15 cellular contexts compared by ENCODE assay signal in genomic region chr5:133387091-133387490, GRCh38.
DNase-seq lines count a peak whose midpoint lies in the region; ATAC-seq and TF ChIP-seq lines count a peak whose summit lies in the region.
"Had no signal": no experiment of that assay in that cellular context is flagged by ENCODE, and none has a peak within 500 bp of the region (broad histone marks: within the 10 kb centered on the region; RNA-seq: fewer than 3 reads in every experiment).

No MANE protein-coding gene starts in this region.

- H3K27ac Mint-ChIP-seq in activated naive CD4-positive, alpha-beta T cell treated with anti-CD3 and anti-CD28 coated beads, Interleukin-2, amount 10 ng/mL, durations not matched to agents 7 days and 5 days = no peak overlapping the region
- H3K27ac Mint-ChIP-seq in endodermal cell = no peak overlapping the region
- H3K27ac Mint-ChIP-seq: CD14-positive monocyte had no signal

- H3K4me1 ChIP-seq in endodermal cell (ENCODE audit: control insufficient read depth, insufficient read depth, low read length) (no peaks in the 10 kb centered on the region), sigmoid colon (no peaks in the 10 kb centered on the region)

- H3K36me3 Mint-ChIP-seq in activated naive CD4-positive, alpha-beta T cell treated with anti-CD3 and anti-CD28 coated beads, Interleukin-2, amount 10 ng/mL, durations not matched to agents 7 days and 5 days = no peaks in the 10 kb centered on the region
- no peaks in the 10 kb centered on the region for H3K36me3 Mint-ChIP-seq in endodermal cell (ENCODE audit: low read depth)
- H3K36me3 Mint-ChIP-seq: CD14-positive monocyte had no signal

- H3K4me3 ChIP-seq in endodermal cell (ENCODE audit: low read length) (no peak overlapping the region), sigmoid colon (no peak overlapping the region)

- H3K9me3 Mint-ChIP-seq in activated naive CD4-positive, alpha-beta T cell treated with anti-CD3 and anti-CD28 coated beads, Interleukin-2, amount 10 ng/mL, durations not matched to agents 7 days and 5 days = no peaks in the 10 kb centered on the region
- no peaks in the 10 kb centered on the region for H3K9me3 Mint-ChIP-seq in endodermal cell
- H3K9me3 Mint-ChIP-seq: CD14-positive monocyte had no signal

- intact Hi-C loops in sigmoid colon (cut with DNase I) = no loop called here
- intact Hi-C loops in Right ventricle myocardium inferior (cut with DNase I) = no loop called here

- TF ChIP-seq EP300 in sigmoid colon (IDR thresholded peaks at IDR 0.05) = no peak

- no peak for ATAC-seq in Right ventricle myocardium inferior

- in situ Hi-C loops in ACHN (cut with HindIII; ENCODE audit: low pct_ligation_motif_present, low pct_unique_long_range_greater_than_20kb, low sequenced_read_pairs) = no loop called here

- peak; percentile 7 for DNase-seq in activated naive CD4-positive, alpha-beta T cell treated with anti-CD3 and anti-CD28 coated beads, Interleukin-2, amount 10 ng/mL, durations not matched to agents 7 days and 5 days
- no peak for DNase-seq in activated naive CD4-positive, alpha-beta T cell (lab: John Stamatoyannopoulos, UW)
- peak; percentile 27 for DNase-seq in endodermal cell
- DNase-seq in sigmoid colon = peak; percentile 25
- no peak for DNase-seq in ACHN
- no peak for DNase-seq in NCI-H446 treated with DMSO at 0.1 percent for 48 hours (lab: John Stamatoyannopoulos, UW)
- no peak for DNase-seq in Right ventricle myocardium inferior (ENCODE audit: missing footprints)
- DNase-seq: COR-L47, GF-D8, NCI-H1092, NCI-H146, NCI-H2081, NCI-H510A treated with DMSO at 0.1 percent for 48 hours, NCI-H82 had no signal

- no peak for TF ChIP-seq POLR2A in sigmoid colon (IDR thresholded peaks at IDR 0.05)

- no peaks in the 10 kb centered on the region for H3K4me1 Mint-ChIP-seq in activated naive CD4-positive, alpha-beta T cell treated with anti-CD3 and anti-CD28 coated beads, Interleukin-2, amount 10 ng/mL, durations not matched to agents 7 days and 5 days
- H3K4me1 Mint-ChIP-seq in endodermal cell = peaks cover 6% of the 10 kb centered on the region
- H3K4me1 Mint-ChIP-seq: CD14-positive monocyte had no signal

- H3K9me3 ChIP-seq in endodermal cell (ENCODE audit: control insufficient read depth, low read length) (no peaks in the 10 kb centered on the region), sigmoid colon (no peaks in the 10 kb centered on the region)

- H3K36me3 ChIP-seq in endodermal cell (ENCODE audit: control insufficient read depth, insufficient read depth, low read length) (no peaks in the 10 kb centered on the region), sigmoid colon (no peaks in the 10 kb centered on the region)

- H3K27me3 ChIP-seq in endodermal cell (ENCODE audit: control insufficient read depth, insufficient read depth, low read length, poor library complexity, severe bottlenecking) (no peaks in the 10 kb centered on the region), sigmoid colon (no peaks in the 10 kb centered on the region)

- no peak overlapping the region for H3K27ac ChIP-seq in endodermal cell (ENCODE audit: low read depth, low read length)
- no peak overlapping the region for H3K27ac ChIP-seq in sigmoid colon

- no peak overlapping the region for H3K9ac ChIP-seq in endodermal cell (ENCODE audit: extremely low read depth, low read length, poor library complexity, severe bottlenecking)

- WGBS in endodermal cell (ENCODE audit: insufficient coverage in 1 of 2, insufficient read length in 1 of 2), 2 experiments = 93 to 100% methylated on average over 1 to 4 of the region's 4 CpGs
- 42 to 69% methylated on average over 4 of the region's 4 CpGs for WGBS in sigmoid colon, 2 donors

- CTCF ChIA-PET in activated naive CD4-positive, alpha-beta T cell treated with anti-CD3 and anti-CD28 coated beads, Interleukin-2, amount 10 ng/mL, durations not matched to agents 7 days and 5 days (lab: Charles Lee) = no interaction called here

- peaks cover 43% of the 10 kb centered on the region for H3K27me3 Mint-ChIP-seq in activated naive CD4-positive, alpha-beta T cell treated with anti-CD3 and anti-CD28 coated beads, Interleukin-2, amount 10 ng/mL, durations not matched to agents 7 days and 5 days
- H3K27me3 Mint-ChIP-seq in endodermal cell (ENCODE audit: insufficient read depth) = no peaks in the 10 kb centered on the region

- no peak for TF ChIP-seq CTCF in endodermal cell (conservative IDR thresholded peaks at IDR 0.05)
- TF ChIP-seq CTCF in sigmoid colon (IDR thresholded peaks at IDR 0.05) = no peak

- H3K4me3 Mint-ChIP-seq in activated naive CD4-positive, alpha-beta T cell treated with anti-CD3 and anti-CD28 coated beads, Interleukin-2, amount 10 ng/mL, durations not matched to agents 7 days and 5 days = no peak overlapping the region
- H3K4me3 Mint-ChIP-seq in endodermal cell = no peak overlapping the region
- H3K4me3 Mint-ChIP-seq: CD14-positive monocyte had no signal

Comparison
In these comparisons a context has a peak if more than half of its experiments do, and no peak if none do; other contexts are left out.
1. DNase-seq: peak in activated naive CD4-positive, alpha-beta T cell treated with anti-CD3 and anti-CD28 coated beads, Interleukin-2, amount 10 ng/mL, durations not matched to agents 7 days and 5 days (single experiment), endodermal cell (single experiment) and sigmoid colon (single experiment); none in activated naive CD4-positive, alpha-beta T cell (0 of 4), ACHN (single experiment), NCI-H446 treated with DMSO at 0.1 percent for 48 hours (single experiment) and Right ventricle myocardium inferior (single experiment).